In genomic region chr14:79734151-79734550, GRCh38 we compare ENCODE assay signal across 17 cellular contexts.
DNase-seq lines count a peak whose midpoint lies in the region; ATAC-seq lines count a peak whose summit lies in the region.
"Had no signal": no experiment of that assay in that cellular context is flagged by ENCODE, and none has a peak within 500 bp of the region (broad histone marks: within the 10 kb centered on the region; RNA-seq: fewer than 3 reads in every experiment).

No MANE protein-coding gene starts in this region.

- H3K79me1 ChIP-seq in neuronal stem cell (ENCODE audit: low read depth, low read length): peaks cover 1% of the 10 kb centered on the region

- H3K4me1 ChIP-seq in neuronal stem cell (ENCODE audit: control insufficient read depth in 2 of 2, insufficient read depth in 1 of 2, low read depth in 1 of 2, low read length in 2 of 2): peaks cover 5 to 6% of the 10 kb centered on the region in 2 donors
- H3K4me1 ChIP-seq: A549, Caco-2 had no signal

- DNase-seq in NCI-H1694 (lab: John Stamatoyannopoulos, UW) (peak; percentile 98), NCI-H2171 (lab: John Stamatoyannopoulos, UW) (peak; percentile 70), NCI-H524 treated with DMSO at 0.1 percent for 48 hours (lab: John Stamatoyannopoulos, UW) (peak; percentile 58), neuronal stem cell (ENCODE audit: low spot score) (no peak), superior temporal gyrus (ENCODE audit: extremely low spot score) (no peak), NCI-H774 (lab: John Stamatoyannopoulos, UW) (no peak)
- DNase-seq: 8988T; Caco-2; CD4-positive, alpha-beta memory T cell; DMS53; DMS79 treated with DMSO at 0.1 percent for 48 hours; GF-D8; GM23248; H7; HCEC 1CT had no signal

- no peak for ATAC-seq in GM19467 (IDR thresholded peaks at IDR 0.05; ENCODE audit: unreplicated experiment)
- ATAC-seq: A549 had no signal

- no peak overlapping the region for H3K4me3 ChIP-seq in neuronal stem cell (ENCODE audit: low read length in 2 of 2)
- H3K4me3 ChIP-seq: A549, GM23248 had no signal

- no peak overlapping the region for H3K27ac ChIP-seq in neuronal stem cell (replicated peaks; ENCODE audit: low read length)
- H3K27ac ChIP-seq: A549, GM23248 had no signal

- H3K18ac ChIP-seq in neuronal stem cell (ENCODE audit: low read length): no peak overlapping the region

- no peak overlapping the region for H4K8ac ChIP-seq in neuronal stem cell (ENCODE audit: low read depth, low read length)

- H3K14ac ChIP-seq in neuronal stem cell (ENCODE audit: low read length): no peak overlapping the region

- H3K9ac ChIP-seq in neuronal stem cell (ENCODE audit: low read depth, low read length, poor library complexity): no peak overlapping the region
- H3K9ac ChIP-seq: GM23248 had no signal

- H3K36me3 ChIP-seq in neuronal stem cell (replicated peaks in 1 of 2; ENCODE audit: control insufficient read depth in 2 of 2, insufficient read depth in 2 of 2, low read length in 2 of 2): no peaks in the 10 kb centered on the region

- H2BK120ac ChIP-seq in neuronal stem cell (ENCODE audit: low read depth, low read length): no peak overlapping the region

- H2BK12ac ChIP-seq in neuronal stem cell (ENCODE audit: low read length): no peak overlapping the region

- H3K4ac ChIP-seq in neuronal stem cell (ENCODE audit: low read length): no peak overlapping the region

- H2AK5ac ChIP-seq in neuronal stem cell (ENCODE audit: low read depth, low read length): no peak overlapping the region

- no peaks in the 10 kb centered on the region for H3K27me3 ChIP-seq in neuronal stem cell (ENCODE audit: control insufficient read depth in 3 of 3, insufficient read depth in 3 of 3, low read depth in 1 of 3, low read length in 3 of 3)

- no CpG with 5 or more reads among the region's 3 CpGs for WGBS in neuronal stem cell (ENCODE audit: extremely low coverage in 2 of 2, insufficient read length in 2 of 2, insufficient replicate concordance in 1 of 2), 2 donors

- no peak overlapping the region for H2BK5ac ChIP-seq in neuronal stem cell (ENCODE audit: low read length)

- H4K91ac ChIP-seq in neuronal stem cell (ENCODE audit: low read depth, low read length, poor library complexity): no peak overlapping the region

- H2BK15ac ChIP-seq in neuronal stem cell (ENCODE audit: low read length): no peak overlapping the region

- H3K4me2 ChIP-seq in neuronal stem cell (ENCODE audit: insufficient read depth, low read length, poor library complexity, severe bottlenecking): no peak overlapping the region
- H3K4me2 ChIP-seq: A549 had no signal

- no peak overlapping the region for H3K23ac ChIP-seq in neuronal stem cell (ENCODE audit: low read depth, low read length, poor library complexity)

- peaks cover 0 to 14% of the 10 kb centered on the region in 2 donors for H3K9me3 ChIP-seq in neuronal stem cell (replicated peaks in 1 of 2; ENCODE audit: control insufficient read depth in 2 of 2, insufficient read depth in 1 of 2, low read depth in 1 of 2, low read length in 2 of 2)
- H3K9me3 ChIP-seq: A549 had no signal

- peak overlapping the region; percentile 25 for H2AFZ ChIP-seq in neuronal stem cell (ENCODE audit: low read length)
- H2AFZ ChIP-seq: GM23248 had no signal

Comparison
In these comparisons a context has a peak if more than half of its experiments do, and no peak if none do; other contexts are left out.
1. DNase-seq: peak in NCI-H1694 (single experiment), NCI-H2171 (single experiment) and NCI-H524 treated with DMSO at 0.1 percent for 48 hours (single experiment); none in neuronal stem cell (single experiment), superior temporal gyrus (single experiment) and NCI-H774 (single experiment).